Comparison of ENCODE assay signal across 16 cellular contexts in genomic region chr17:50268632-50269287, GRCh38. TPM values are rescaled to one million over a fixed set of nuclear protein-coding genes. Genes with fewer than 3 reads are reported as not detected.
DNase-seq lines count a peak whose midpoint lies in the region; FAIRE-seq and TF ChIP-seq lines count a peak whose summit lies in the region.
"Had no signal": no experiment of that assay in that cellular context is flagged by ENCODE, and none has a peak within 500 bp of the region (broad histone marks: within the 10 kb centered on the region; RNA-seq: fewer than 3 reads in every experiment).

No MANE protein-coding gene starts in this region.

- H3K4me2 ChIP-seq in H9 (ENCODE audit: insufficient read depth, insufficient read length, low read length) (no peak overlapping the region), endothelial cell of umbilical vein (ENCODE audit: insufficient read depth, low read length) (no peak overlapping the region), neuronal stem cell (ENCODE audit: insufficient read depth, low read length, poor library complexity, severe bottlenecking) (no peak overlapping the region)

- no peak overlapping the region for H3K4ac ChIP-seq in H9 (ENCODE audit: low read depth, low read length)
- no peak overlapping the region for H3K4ac ChIP-seq in neuronal stem cell (ENCODE audit: low read length)

- H3K9me1 ChIP-seq in endothelial cell of umbilical vein (replicated peaks; ENCODE audit: control insufficient read depth, extremely low read depth, insufficient read depth, low read length) = no peaks in the 10 kb centered on the region

- FAIRE-seq in endothelial cell of umbilical vein (lab: Jason Lieb, UNC) = no peak

- no peaks in the 10 kb centered on the region for H3K36me3 Mint-ChIP-seq in H9 (ENCODE audit: insufficient read depth in 1 of 3, low read depth in 3 of 3)
- no peaks in the 10 kb centered on the region for H3K36me3 Mint-ChIP-seq in activated naive CD8-positive, alpha-beta T cell treated with anti-CD3 and anti-CD28 coated beads for 36 hours

- H3K14ac ChIP-seq in H9 (ENCODE audit: insufficient read depth, low read length) = no peak overlapping the region
- no peak overlapping the region for H3K14ac ChIP-seq in neuronal stem cell (ENCODE audit: low read length)

- no TSS peak for BruUV-seq in endothelial cell of umbilical vein (replicated peaks; lab: Mats Ljungman, UMichigan)

- H3T11ph ChIP-seq in H9 (ENCODE audit: low read length) = no peak overlapping the region

- peaks cover 14% of the 10 kb centered on the region for H3K27me3 Mint-ChIP-seq in H9 (ENCODE audit: low read depth)
- H3K27me3 Mint-ChIP-seq in activated naive CD8-positive, alpha-beta T cell treated with anti-CD3 and anti-CD28 coated beads for 36 hours = peaks cover 15% of the 10 kb centered on the region

- H3K27ac ChIP-seq in AG04450 (ENCODE audit: low read depth, low read length) = peak overlapping the region; percentile 22
- H3K27ac ChIP-seq in H9 (ENCODE audit: insufficient read length, low read depth, low read length) = no peak overlapping the region
- H3K27ac ChIP-seq in endothelial cell of umbilical vein (ENCODE audit: insufficient read depth, low read depth, low read length) = no peak overlapping the region
- H3K27ac ChIP-seq in neuronal stem cell (replicated peaks; ENCODE audit: low read length) = no peak overlapping the region
- H3K27ac ChIP-seq: thoracic aorta, WERI-Rb-1 had no signal

- POLR2A ChIA-PET in AG04450 (lab: Yijun Ruan, JAX) (interaction anchor here (2.5 to 19.0 kb wide), 6 partner anchors 51 to 91 kb away, joined by 21 to 654 read pairs (median 64); partner anchors contain the start of gene COL1A1), endothelial cell of umbilical vein (lab: Charles Lee) (no interaction called here)

- no peak overlapping the region; the same call in 1 of the 2 replicates for H3K4me3 ChIP-seq in AG04450 (ENCODE audit: low read depth, low read length)
- H3K4me3 ChIP-seq in endothelial cell of umbilical vein (replicated peaks in 1 of 3; ENCODE audit: insufficient read depth in 1 of 3, low read depth in 1 of 3, low read length in 3 of 3) = no peak overlapping the region
- no peak overlapping the region for H3K4me3 ChIP-seq in neuronal stem cell (ENCODE audit: low read length in 2 of 2)
- H3K4me3 ChIP-seq: thoracic aorta had no signal

- intact Hi-C loops in endothelial cell of umbilical vein (cut with micrococcal nuclease) = loop anchor here (10.0 kb wide), 1 partner anchor 154 kb away; no protein-coding TSS in a partner anchor

- in situ Hi-C loops in ACHN (cut with HindIII; ENCODE audit: low pct_ligation_motif_present, low pct_unique_long_range_greater_than_20kb, low sequenced_read_pairs) = no loop called here

- no peak for TF ChIP-seq CTCF in AG04450 (IDR thresholded peaks at IDR 0.05; ENCODE audit: low read depth, low read length)
- no peak for TF ChIP-seq CTCF in H9 (conservative IDR thresholded peaks at IDR 0.05)
- no peak for TF ChIP-seq CTCF in endothelial cell of umbilical vein (IDR thresholded peaks at IDR 0.05; ENCODE audit: extremely low read depth in 1 of 2, insufficient read depth in 1 of 2, low read depth in 1 of 2, low read length in 2 of 2)

- H2AK5ac ChIP-seq in H9 (ENCODE audit: insufficient read length, low read length) (no peak overlapping the region), neuronal stem cell (ENCODE audit: low read depth, low read length) (peak overlapping the region; percentile 34)

- DNase-seq in AG04450 (ENCODE audit: low read depth, low spot score) (no peak), H9 (peak; percentile 26), endothelial cell of umbilical vein (ENCODE audit: low read depth, low spot score) (peak; percentile 49), neuronal stem cell (ENCODE audit: low spot score) (no peak), ACHN (no peak), NCI-H510A treated with DMSO at 0.1 percent for 48 hours (lab: John Stamatoyannopoulos, UW) (no peak), NCI-H345 (lab: John Stamatoyannopoulos, UW) (no peak)
- DNase-seq in activated naive CD8-positive, alpha-beta T cell treated with anti-CD3 and anti-CD28 coated beads for 36 hours = no peak
- DNase-seq: activated naive CD8-positive, alpha-beta T cell treated with anti-CD3 and anti-CD28 coated beads, Interleukin-2, amount 50 U/mL, for 24 hours; DMS 273 treated with DMSO at 0.1 percent for 48 hours; naive B cell; NCI-H187; NCI-H526 treated with DMSO at 0.1 percent for 48 hours; stimulated activated CD4-positive, alpha-beta T cell treated with anti-CD3 and anti-CD28 coated beads, Interleukin-1b, Interleukin-23, amount 100 ng/mL, for 48 hours; WERI-Rb-1 had no signal

- no peaks in the 10 kb centered on the region for H3K36me3 ChIP-seq in endothelial cell of umbilical vein (ENCODE audit: control insufficient read depth in 2 of 2, extremely low read depth in 1 of 2, insufficient read depth in 2 of 2, low read length in 2 of 2)
- no peaks in the 10 kb centered on the region for H3K36me3 ChIP-seq in neuronal stem cell (replicated peaks in 1 of 2; ENCODE audit: control insufficient read depth in 2 of 2, insufficient read depth in 2 of 2, low read length in 2 of 2)
- H3K36me3 ChIP-seq: thoracic aorta, WERI-Rb-1 had no signal

- no peak overlapping the region for H2BK20ac ChIP-seq in H9 (ENCODE audit: low read depth, low read length, poor library complexity, severe bottlenecking)

- dilution Hi-C loops in endothelial cell of umbilical vein (cut with MboI; ENCODE audit: extremely low pct_ligation_motif_present, low sequenced_read_pairs) = no loop called here

- H4K91ac ChIP-seq in H9 (ENCODE audit: insufficient read length, low read depth, low read length) (no peak overlapping the region), neuronal stem cell (ENCODE audit: low read depth, low read length, poor library complexity) (no peak overlapping the region)

- H2BK120ac ChIP-seq in H9 (ENCODE audit: low read depth, low read length, poor library complexity, severe bottlenecking) (no peak overlapping the region), neuronal stem cell (ENCODE audit: low read depth, low read length) (no peak overlapping the region)

- no peaks in the 10 kb centered on the region for H3K79me1 ChIP-seq in H9 (ENCODE audit: insufficient read depth, low read depth, low read length, poor library complexity, severe bottlenecking)
- no peaks in the 10 kb centered on the region for H3K79me1 ChIP-seq in neuronal stem cell (ENCODE audit: low read depth, low read length)

- H3K23me2 ChIP-seq in H9 (ENCODE audit: insufficient read length, low read depth, low read length, poor library complexity, severe bottlenecking) = peaks cover 4% of the 10 kb centered on the region

- H3K4me3 Mint-ChIP-seq in H9 = peak overlapping the region in 1 of 2 experiments; percentile 12; a peak in 2 of 5 replicates
- H3K4me3 Mint-ChIP-seq in activated naive CD8-positive, alpha-beta T cell treated with anti-CD3 and anti-CD28 coated beads for 36 hours = no peak overlapping the region
- H3K4me3 Mint-ChIP-seq: activated naive CD8-positive, alpha-beta T cell treated with anti-CD3 and anti-CD28 coated beads, Interleukin-2, amount 50 U/mL, for 24 hours; naive B cell had no signal

- no peaks in the 10 kb centered on the region for H4K20me1 ChIP-seq in H9 (ENCODE audit: control insufficient read depth, insufficient read depth, insufficient read length)
- no peaks in the 10 kb centered on the region for H4K20me1 ChIP-seq in endothelial cell of umbilical vein (replicated peaks; ENCODE audit: control insufficient read depth, extremely low read depth, insufficient read depth, low read length)

- H3K27me3 ChIP-seq in AG04450 (ENCODE audit: control insufficient read depth, insufficient read depth, low read length) = no peaks in the 10 kb centered on the region
- H3K27me3 ChIP-seq in H9 (ENCODE audit: insufficient read depth, low read length) = peaks cover 4% of the 10 kb centered on the region; the same call in 1 of the 2 replicates
- peaks cover 1 to 2% of the 10 kb centered on the region in 2 experiments for H3K27me3 ChIP-seq in endothelial cell of umbilical vein (ENCODE audit: control insufficient read depth in 2 of 2, insufficient read depth in 2 of 2, low read length in 2 of 2)
- peaks cover 0 to 52% (median 14%) of the 10 kb centered on the region in 3 experiments for H3K27me3 ChIP-seq in neuronal stem cell (ENCODE audit: control insufficient read depth in 3 of 3, insufficient read depth in 3 of 3, low read depth in 1 of 3, low read length in 3 of 3)

- H3K18ac ChIP-seq in H9 (ENCODE audit: insufficient read length, low read depth, low read length) (no peak overlapping the region), neuronal stem cell (ENCODE audit: low read length) (peak overlapping the region; percentile 12)

- CTCF ChIA-PET in AG04450 (lab: Charles Lee) = interaction anchor here (0.7 to 3.4 kb wide), 15 partner anchors 25 to 128 kb away, joined by 3 to 16 read pairs (median 4); partner anchors contain the start of gene COL1A1
- CTCF ChIA-PET in endothelial cell of umbilical vein (lab: Charles Lee) = interaction anchor here (0.8 to 11.4 kb wide), 11 partner anchors 11 to 99 kb away, joined by 3 to 236 read pairs (median 4); partner anchors contain the start of gene COL1A1

- H2AFZ ChIP-seq in H9 (ENCODE audit: low read length) (no peak overlapping the region), endothelial cell of umbilical vein (ENCODE audit: low read depth, low read length) (no peak overlapping the region), neuronal stem cell (ENCODE audit: low read length) (peak overlapping the region; percentile 39)

- H3K4me1 ChIP-seq in H9 (ENCODE audit: insufficient read depth, low read length) = 0 out of 2 replicates have a peak, but pooled peaks cover 2% of the 10 kb centered on the region
- peaks cover 6% of the 10 kb centered on the region for H3K4me1 ChIP-seq in endothelial cell of umbilical vein (ENCODE audit: control insufficient read depth, extremely low read depth, insufficient read depth, low read length)
- peaks cover 22 to 41% of the 10 kb centered on the region in 2 donors for H3K4me1 ChIP-seq in neuronal stem cell (ENCODE audit: control insufficient read depth in 2 of 2, insufficient read depth in 1 of 2, low read depth in 1 of 2, low read length in 2 of 2)

- H3K9me3 Mint-ChIP-seq in H9 = no peaks in the 10 kb centered on the region; a peak in 2 of 5 replicates
- no peaks in the 10 kb centered on the region for H3K9me3 Mint-ChIP-seq in activated naive CD8-positive, alpha-beta T cell treated with anti-CD3 and anti-CD28 coated beads for 36 hours
- H3K9me3 Mint-ChIP-seq: activated naive CD8-positive, alpha-beta T cell treated with anti-CD3 and anti-CD28 coated beads, Interleukin-2, amount 50 U/mL, for 24 hours; naive B cell had no signal

- no peak overlapping the region for H4K5ac ChIP-seq in H9 (ENCODE audit: insufficient read length, low read depth, low read length)

- no peak overlapping the region for H4K8ac ChIP-seq in H9 (replicated peaks; ENCODE audit: insufficient read length, low read depth, low read length)
- no peak overlapping the region for H4K8ac ChIP-seq in neuronal stem cell (ENCODE audit: low read depth, low read length)

- H3K79me2 ChIP-seq in H9 (ENCODE audit: insufficient read depth, low read length) (no peaks in the 10 kb centered on the region), endothelial cell of umbilical vein (ENCODE audit: control insufficient read depth, insufficient read depth, low read length) (no peaks in the 10 kb centered on the region)

- H2BK15ac ChIP-seq in H9 (ENCODE audit: low read depth, low read length) (no peak overlapping the region), neuronal stem cell (ENCODE audit: low read length) (no peak overlapping the region)

- H3K9ac ChIP-seq in H9 (ENCODE audit: extremely low read depth, insufficient read length, low read length) (no peak overlapping the region), endothelial cell of umbilical vein (replicated peaks; ENCODE audit: extremely low read depth, insufficient read depth, low read length) (no peak overlapping the region), neuronal stem cell (ENCODE audit: low read depth, low read length, poor library complexity) (no peak overlapping the region)

- no peak overlapping the region for H3K23ac ChIP-seq in H9 (ENCODE audit: insufficient read length, low read depth, low read length)
- H3K23ac ChIP-seq in neuronal stem cell (ENCODE audit: low read depth, low read length, poor library complexity) = no peak overlapping the region

- peak overlapping the region in 2 of 3 experiments; percentile 60 to 75; a peak in 3 of 7 replicates for H3K27ac Mint-ChIP-seq in H9
- no peak overlapping the region for H3K27ac Mint-ChIP-seq in activated naive CD8-positive, alpha-beta T cell treated with anti-CD3 and anti-CD28 coated beads for 36 hours
- H3K27ac Mint-ChIP-seq: activated naive CD8-positive, alpha-beta T cell treated with anti-CD3 and anti-CD28 coated beads, Interleukin-2, amount 50 U/mL, for 24 hours had no signal

- H3K4me1 Mint-ChIP-seq in H9 = peaks cover 45 to 72% of the 10 kb centered on the region in 2 experiments
- H3K4me1 Mint-ChIP-seq in activated naive CD8-positive, alpha-beta T cell treated with anti-CD3 and anti-CD28 coated beads for 36 hours = peaks cover 4% of the 10 kb centered on the region

- H2BK12ac ChIP-seq in H9 (ENCODE audit: insufficient read length, low read depth, low read length) (no peak overlapping the region), neuronal stem cell (ENCODE audit: low read length) (no peak overlapping the region)

- H3K9me3 ChIP-seq in AG04450 (ENCODE audit: control insufficient read depth, insufficient read depth, low read length) (no peaks in the 10 kb centered on the region), H9 (ENCODE audit: control insufficient read depth, low read depth, low read length) (no peaks in the 10 kb centered on the region), endothelial cell of umbilical vein (replicated peaks; ENCODE audit: control insufficient read depth, insufficient read depth, low read length) (no peaks in the 10 kb centered on the region), neuronal stem cell (replicated peaks in 1 of 2; ENCODE audit: control insufficient read depth in 2 of 2, insufficient read depth in 1 of 2, low read depth in 1 of 2, low read length in 2 of 2) (no peaks in the 10 kb centered on the region)
- H3K9me3 ChIP-seq: thoracic aorta had no signal

- H3K56ac ChIP-seq in H9 (ENCODE audit: insufficient read length, low read depth, low read length) = no peak overlapping the region

- TF ChIP-seq POLR2A in endothelial cell of umbilical vein (IDR thresholded peaks at IDR 0.05; ENCODE audit: low read depth, low read length) = no peak

- WGBS in H9 (ENCODE audit: extremely low coverage, insufficient read length, low lambda C conversion rate) = no CpG with 5 or more reads among the region's 9 CpGs
- WGBS in neuronal stem cell (ENCODE audit: extremely low coverage in 2 of 2, insufficient read length in 2 of 2, insufficient replicate concordance in 1 of 2), 2 donors = no CpG with 5 or more reads among the region's 9 CpGs

- H2BK5ac ChIP-seq in H9 (ENCODE audit: insufficient read length, low read length) (no peak overlapping the region), neuronal stem cell (ENCODE audit: low read length) (no peak overlapping the region)

RNA-seq across cellular contexts. Expression of gene TMEM92, which starts 5.5 kb away (rescaled TPM):
- polyA plus RNA-seq in AG04450 (2011; rRNA removed) (0.47 and 0.96 TPM in 2 replicates), endothelial cell of umbilical vein (0.03 and 0.06 TPM in 2 replicates)
- 0.48 and 0.55 TPM in 2 replicates for polyA minus RNA-seq in AG04450 (2011; rRNA and poly(A)+ RNA removed)
- total RNA-seq in H9 (2021) (10.9 and 11.2 TPM in 2 replicates), endothelial cell of umbilical vein (not detected in 2 replicates)
- 0.01 TPM in 1 of 2 replicates, not detected in the other for polyA plus RNA-seq in endothelial cell of umbilical vein (2011; cell fraction: cytosol; rRNA removed)
- polyA plus RNA-seq in endothelial cell of umbilical vein (2011; cell fraction: nucleus; rRNA removed) = not detected in 2 replicates
- 0.12 and 0.70 TPM in 2 replicates for polyA plus RNA-seq in endothelial cell of umbilical vein (2012)
- not detected in 2 replicates for polyA minus RNA-seq in endothelial cell of umbilical vein
- 3.4 TPM for polyA minus RNA-seq in endothelial cell of umbilical vein (2011; cell fraction: cytosol; rRNA and poly(A)+ RNA removed)
- not detected in 2 replicates for polyA minus RNA-seq in endothelial cell of umbilical vein (2011; cell fraction: nucleus; rRNA and poly(A)+ RNA removed)
- 5.0 TPM for polyA plus RNA-seq in neuronal stem cell (2013, experiment 1 of 2)
- 5.5 TPM for polyA plus RNA-seq in neuronal stem cell (2013, experiment 2 of 2)
- total RNA-seq in activated naive CD8-positive, alpha-beta T cell treated with anti-CD3 and anti-CD28 coated beads for 36 hours = not detected

Comparison
In these comparisons a context has a peak if more than half of its experiments do, and no peak if none do; other contexts are left out.
1. DNase-seq: peak in H9 (single experiment) and endothelial cell of umbilical vein (single experiment); none in AG04450 (single experiment), neuronal stem cell (single experiment), ACHN (single experiment), NCI-H510A treated with DMSO at 0.1 percent for 48 hours (single experiment), activated naive CD8-positive, alpha-beta T cell treated with anti-CD3 and anti-CD28 coated beads for 36 hours (single experiment) and NCI-H345 (single experiment).
2. RNA of gene TMEM92, which starts 5.5 kb away (total RNA-seq): 10.9 to 11.2 TPM in H9; not detected in activated naive CD8-positive, alpha-beta T cell treated with anti-CD3 and anti-CD28 coated beads for 36 hours and not detected in endothelial cell of umbilical vein; every median in the first group is over 10 times any median in the second.